14 cellular contexts compared by ENCODE assay signal in the genomic region with DNA sequence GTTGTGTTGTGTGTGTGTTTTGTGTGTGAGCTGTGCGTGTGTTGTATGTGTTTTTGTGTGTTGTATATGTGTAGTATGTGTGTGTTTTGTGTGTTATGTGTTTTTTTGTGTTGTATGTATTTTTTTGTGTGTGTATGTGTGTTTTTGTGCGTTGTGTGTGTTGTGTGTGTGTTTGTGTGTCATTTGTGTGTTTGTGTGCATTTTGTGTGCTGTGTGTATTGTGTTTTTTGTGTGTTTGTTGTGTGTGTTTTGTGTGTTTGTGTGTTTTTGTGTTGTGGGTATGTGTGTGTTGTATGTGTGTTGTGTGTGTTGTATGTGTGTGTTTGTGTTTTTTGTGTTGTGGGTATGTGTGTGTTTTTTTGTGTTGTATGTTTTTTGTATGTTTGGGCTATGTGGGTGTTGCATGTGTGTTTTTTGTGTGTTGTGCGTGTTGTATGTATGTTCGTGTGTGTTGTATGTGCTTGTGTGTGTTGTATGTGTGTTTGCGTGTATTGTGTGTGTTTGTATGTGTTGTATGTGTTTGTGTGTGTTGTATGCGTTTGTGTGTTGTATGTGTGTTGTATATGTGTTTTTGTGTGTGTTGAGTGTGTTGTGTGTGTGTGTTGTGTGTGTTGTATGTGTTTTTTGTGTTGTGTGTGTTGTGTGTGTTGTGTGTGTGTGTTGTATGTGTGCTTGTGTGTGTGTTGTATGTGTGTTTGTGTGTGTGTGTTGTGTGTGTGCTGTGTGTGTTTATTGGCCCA.
DNase-seq lines count a peak whose midpoint lies in the region; ATAC-seq, FAIRE-seq and TF ChIP-seq lines count a peak whose summit lies in the region.
"Had no signal": no experiment of that assay in that cellular context is flagged by ENCODE, and none has a peak within 500 bp of the region (broad histone marks: within the 10 kb centered on the region; RNA-seq: fewer than 3 reads in every experiment).

No MANE protein-coding gene starts in this region.

- no peak overlapping the region for H3K9ac ChIP-seq in subcutaneous abdominal adipose tissue (ENCODE audit: low read length in 5 of 5)

- no peak overlapping the region for H3K4me3 ChIP-seq in LNCaP clone FGC (ENCODE audit: low read depth, low read length)
- H3K4me3 ChIP-seq in subcutaneous abdominal adipose tissue (ENCODE audit: low read depth in 1 of 5, low read length in 5 of 5), result no peak overlapping the region
- H3K4me3 ChIP-seq in right atrium auricular region, result no peak overlapping the region

- TF ChIP-seq POLR2A in GM12892 (IDR thresholded peaks at IDR 0.05; ENCODE audit: low read depth, low read length) (no peak), erythroblast (IDR thresholded peaks at IDR 0.05; ENCODE audit: low read length) (no peak)

- no peak for ATAC-seq in omental fat pad (ENCODE audit: low FRiP score)
- ATAC-seq in GM18907 (IDR thresholded peaks at IDR 0.05; ENCODE audit: unreplicated experiment), result no peak

- H3K4me1 ChIP-seq in subcutaneous abdominal adipose tissue (ENCODE audit: control insufficient read depth in 5 of 5, insufficient read depth in 5 of 5, low read length in 5 of 5), result peaks cover 7 to 27% (median 23%) of the 10 kb centered on the region in 5 donors
- no peaks in the 10 kb centered on the region for H3K4me1 ChIP-seq in right atrium auricular region

- H3K27me3 ChIP-seq in subcutaneous abdominal adipose tissue (ENCODE audit: control insufficient read depth in 5 of 5, insufficient read depth in 4 of 5, low read length in 5 of 5) (no peaks in the 10 kb centered on the region), right atrium auricular region (no peaks in the 10 kb centered on the region)

- FAIRE-seq in GM12892 (lab: Jason Lieb, UNC), result peak; percentile 77
- FAIRE-seq: GM19239 had no signal

- no peak for DNase-seq in GM12892 (ENCODE audit: insufficient read length)
- peak; percentile 2 for DNase-seq in LNCaP clone FGC (ENCODE audit: low read depth)
- peak; percentile 55 to 59 for DNase-seq in erythroblast (lab: John Stamatoyannopoulos, UW)
- DNase-seq in right atrium auricular region (ENCODE audit: low spot score), result no peak
- no peak for DNase-seq in omental fat pad (ENCODE audit: low spot score)
- DNase-seq: C1 segment of cervical spinal cord, GDM1, H7, NCI-H146, NCI-H2081, NCI-H510A treated with DMSO at 0.1 percent for 48 hours had no signal

- H3K36me3 ChIP-seq in subcutaneous abdominal adipose tissue (ENCODE audit: control insufficient read depth in 5 of 5, insufficient read depth in 5 of 5, low read length in 5 of 5) (no peaks in the 10 kb centered on the region), right atrium auricular region (no peaks in the 10 kb centered on the region)

- H3K9me3 ChIP-seq in subcutaneous abdominal adipose tissue (ENCODE audit: control insufficient read depth in 5 of 5, low read length in 5 of 5), result no peaks in the 10 kb centered on the region
- no peaks in the 10 kb centered on the region for H3K9me3 ChIP-seq in right atrium auricular region

- H3K27ac ChIP-seq in subcutaneous abdominal adipose tissue (ENCODE audit: low read depth, low read length), result peak overlapping the region; percentile 38
- no peak overlapping the region for H3K27ac ChIP-seq in right atrium auricular region

- no peak for TF ChIP-seq CTCF in LNCaP clone FGC (IDR thresholded peaks at IDR 0.05; ENCODE audit: control insufficient read depth, extremely low read depth, insufficient read depth)
- TF ChIP-seq CTCF in right atrium auricular region (IDR thresholded peaks at IDR 0.05), result no peak
- no peak for TF ChIP-seq CTCF in omental fat pad (IDR thresholded peaks at IDR 0.05)

Comparison
In these comparisons a context has a peak if more than half of its experiments do, and no peak if none do; other contexts are left out.
1. DNase-seq: peak in LNCaP clone FGC (single experiment) and erythroblast (2 of 2); none in GM12892 (single experiment), right atrium auricular region (single experiment) and omental fat pad (single experiment).